Comparison of ENCODE assay signal across 1 cellular context in the genomic region with DNA sequence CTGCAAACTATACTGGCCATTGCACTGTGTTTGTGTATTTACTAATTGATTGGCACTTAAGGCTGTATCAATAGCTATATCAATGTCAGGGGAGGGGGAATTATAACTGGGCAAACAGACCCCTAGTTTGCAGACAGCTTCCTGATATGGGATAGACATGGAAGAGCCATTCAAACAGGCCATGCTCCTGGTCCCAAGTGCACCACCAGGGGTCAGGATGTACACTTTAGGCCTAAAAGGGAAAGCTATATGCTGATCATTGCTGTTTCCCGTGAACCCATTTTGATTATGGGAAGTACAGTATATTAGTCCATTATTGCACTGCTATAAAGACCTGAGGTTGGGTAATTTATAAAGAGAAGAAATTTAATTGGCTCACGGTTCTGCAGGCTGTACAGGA.
TF ChIP-seq lines count a peak whose summit lies in the region.

No MANE protein-coding gene starts in this region.

TF ChIP-seq in GM23338, 12 proteins besides CTCF, POLR2A, EP300 and RAD21 (continued from another document):
- TF ChIP-seq REST (IDR thresholded peaks at IDR 0.05; ENCODE audit: unreplicated experiment) (no peak), CREB1 (CRISPR knock-in tag; IDR thresholded peaks at IDR 0.05; ENCODE audit: low read depth) (no peak), ETS1 (IDR thresholded peaks at IDR 0.05) (no peak), ZNF114 (CRISPR knock-in tag; IDR thresholded peaks at IDR 0.05) (no peak), STAT1 (IDR thresholded peaks at IDR 0.05; ENCODE audit: unreplicated experiment) (no peak)
